ENCODE assay signal across 29 cellular contexts in genomic region chr9:37758747-37759146, GRCh38.
"Had no signal": no experiment of that assay in that cellular context is flagged by ENCODE, and none has a peak within 500 bp of the region (broad histone marks: within the 10 kb centered on the region; RNA-seq: fewer than 3 reads in every experiment).

No MANE protein-coding gene starts in this region.

- FAIRE-seq: islet of Langerhans, kidney had no signal

- H3K4me3 Mint-ChIP-seq: immature natural killer cell; naive B cell; natural killer cell; nephron progenitor cell; stimulated activated naive B cell treated with anti-CD40 and anti-IgM and Interleukin-4, amounts not matched to agents 10 μg/mL and 1 μg/mL and 100 μg/mL, for 72 hours had no signal

- DNase-seq: hypothalamus; immature natural killer cell; kidney; left colon; left lung; lower lobe of right lung; mammary epithelial cell; mesenchymal stem cell; naive B cell; natural killer cell; nephron progenitor cell; ovary; right lobe of liver; stimulated activated CD4-positive, alpha-beta T cell treated with anti-CD3 and anti-CD28 coated beads, Interleukin-1b, Interleukin-23, amount 100 ng/mL, for 48 hours; stimulated activated CD4-positive, alpha-beta T cell treated with anti-CD3 and anti-CD28 coated beads, Interleukin-2, amount 100 ng/mL, for 48 hours; stimulated activated CD4-positive, alpha-beta T cell treated with anti-CD3 and anti-CD28 coated beads, Interleukin-4, amount 100 ng/mL, for 4 hours; stimulated activated CD8-positive, alpha-beta memory T cell treated with anti-CD3 and anti-CD28 coated beads, Interleukin-4, amount 100 ng/mL, for 48 hours; stimulated activated naive B cell treated with anti-CD40 and anti-IgM and Interleukin-4, amounts not matched to agents 10 μg/mL and 1 μg/mL and 100 μg/mL, for 72 hours; stimulated activated naive CD8-positive, alpha-beta T cell treated with anti-CD3 and anti-CD28 coated beads, Interleukin-15, Interleukin-2, amounts not matched to agents 100 U/mL and 50 U/mL, for 24 hours; stomach; testis; thyroid gland; transverse colon; upper lobe of left lung had no signal

- H3K4me2 ChIP-seq: smooth muscle cell had no signal

- H3K27ac Mint-ChIP-seq: natural killer cell; nephron progenitor cell; progenitor cell of endocrine pancreas; stimulated activated naive B cell treated with anti-CD40 and anti-IgM and Interleukin-4, amounts not matched to agents 10 μg/mL and 1 μg/mL and 100 μg/mL, for 72 hours had no signal

- H3K27me3 Mint-ChIP-seq: naive B cell; progenitor cell of endocrine pancreas; stimulated activated naive B cell treated with anti-CD40 and anti-IgM and Interleukin-4, amounts not matched to agents 10 μg/mL and 1 μg/mL and 100 μg/mL, for 72 hours had no signal

- H3K36me3 ChIP-seq: ovary, right lobe of liver, transverse colon had no signal

- H3K9me3 ChIP-seq: left lung, lower lobe of right lung, ovary, right atrium auricular region, right lobe of liver, stomach, testis, thyroid gland, transverse colon, upper lobe of left lung, vagina had no signal

- H3K9me3 Mint-ChIP-seq: immature natural killer cell; naive B cell; natural killer cell; nephron progenitor cell; stimulated activated naive B cell treated with anti-CD40 and anti-IgM and Interleukin-4, amounts not matched to agents 10 μg/mL and 1 μg/mL and 100 μg/mL, for 72 hours had no signal

- H3K27ac ChIP-seq: left lung, lower lobe of right lung, ovary, right atrium auricular region, right lobe of liver, stomach, testis, thyroid gland, transverse colon, upper lobe of left lung, vagina had no signal

- H3K4me3 ChIP-seq: left lung, lower lobe of right lung, ovary, right atrium auricular region, right lobe of liver, smooth muscle cell, stomach, testis, thyroid gland, transverse colon, upper lobe of left lung, vagina had no signal

- ATAC-seq: left colon; left lung; lower lobe of right lung; natural killer cell; right lobe of liver; stimulated activated naive B cell treated with anti-CD40 and anti-IgM and Interleukin-4, amounts not matched to agents 10 μg/mL and 1 μg/mL and 100 μg/mL, for 72 hours; stimulated activated naive CD8-positive, alpha-beta T cell treated with anti-CD3 and anti-CD28 coated beads, Interleukin-15, Interleukin-2, amounts not matched to agents 100 U/mL and 50 U/mL, for 24 hours had no signal

- H3K36me3 Mint-ChIP-seq: natural killer cell had no signal

- H3K27me3 ChIP-seq: left lung, ovary, right atrium auricular region, right lobe of liver, stomach, testis, thyroid gland, transverse colon, upper lobe of left lung, vagina had no signal
